6 cellular contexts compared by ENCODE assay signal in genomic region chr3:131547585-131547984, GRCh38.
"Had no signal": no experiment of that assay in that cellular context is flagged by ENCODE, and none has a peak within 500 bp of the region (broad histone marks: within the 10 kb centered on the region; RNA-seq: fewer than 3 reads in every experiment).

No MANE protein-coding gene starts in this region.

- ATAC-seq: GM23338, HepG2 had no signal

- H3K27ac ChIP-seq: HL-60 had no signal

- H3K4me3 ChIP-seq: GM23338 had no signal

- DNase-seq: H9, HCEC 1CT, KBM-7 had no signal

- H3K4me2 ChIP-seq: GM23338 had no signal
